Comparison of ENCODE assay signal across 11 cellular contexts in the genomic region with DNA sequence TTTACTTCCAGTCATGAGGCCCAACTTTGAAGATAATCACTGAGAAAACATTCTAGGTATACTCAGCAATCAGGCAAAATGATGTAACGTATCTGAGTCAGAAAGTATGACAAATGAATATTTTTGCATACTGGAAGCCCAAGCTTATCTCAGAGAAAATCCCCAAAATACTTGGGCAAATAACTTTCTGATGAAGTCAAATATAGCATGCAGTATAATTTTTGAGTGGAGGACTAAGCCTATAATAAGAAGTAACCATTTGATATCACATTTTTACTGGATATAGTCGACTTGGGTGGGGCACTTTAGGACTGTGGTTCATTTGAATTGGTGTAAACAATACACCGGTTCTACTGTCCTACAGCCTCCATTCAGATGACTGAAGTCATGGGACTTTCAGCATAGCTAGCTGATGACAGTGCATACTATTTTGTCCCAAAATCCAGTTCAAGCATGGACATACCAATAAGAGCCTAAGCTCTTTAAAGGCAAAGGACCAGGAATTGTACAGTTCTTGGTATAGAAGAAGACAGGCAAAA. TPM values are rescaled to one million over a fixed set of nuclear protein-coding genes. Genes with fewer than 3 reads are reported as not detected.
DNase-seq lines count a peak whose midpoint lies in the region; ATAC-seq and TF ChIP-seq lines count a peak whose summit lies in the region.
"Had no signal": no experiment of that assay in that cellular context is flagged by ENCODE, and none has a peak within 500 bp of the region (broad histone marks: within the 10 kb centered on the region; RNA-seq: fewer than 3 reads in every experiment).

No MANE protein-coding gene starts in this region.

- H3K36me3 Mint-ChIP-seq in T-helper 2 cell treated with Interferon-gamma antibody and Interleukin-4, amounts not matched to agents 5 μg/mL and 100 μg/mL, for 36 hours (ENCODE audit: low read depth), result peaks cover 12% of the 10 kb centered on the region

- whole genome bisulfite sequencing in esophagus squamous epithelium, 2 donors, result 22 to 24% methylated on average over 3 of the region's 3 CpGs

- H3K9me3 Mint-ChIP-seq in T-helper 2 cell treated with Interferon-gamma antibody and Interleukin-4, amounts not matched to agents 5 μg/mL and 100 μg/mL, for 36 hours, result no peaks in the 10 kb centered on the region
- H3K9me3 Mint-ChIP-seq: activated B cell treated with CpG ODN at 0.5 μM for 24 hours had no signal

- peaks cover 4% of the 10 kb centered on the region for H3K27me3 Mint-ChIP-seq in T-helper 2 cell treated with Interferon-gamma antibody and Interleukin-4, amounts not matched to agents 5 μg/mL and 100 μg/mL, for 36 hours (ENCODE audit: low read depth)
- H3K27me3 Mint-ChIP-seq: activated B cell treated with CpG ODN at 0.5 μM for 24 hours had no signal

- no peaks in the 10 kb centered on the region for H3K9me3 ChIP-seq in esophagus squamous epithelium
- H3K9me3 ChIP-seq in thoracic aorta, result no peaks in the 10 kb centered on the region
- H3K9me3 ChIP-seq: neutrophil had no signal

- no peaks in the 10 kb centered on the region for H3K27me3 ChIP-seq in esophagus squamous epithelium
- H3K27me3 ChIP-seq in thoracic aorta (replicated peaks; ENCODE audit: insufficient read depth), result no peaks in the 10 kb centered on the region
- H3K27me3 ChIP-seq: neutrophil had no signal

- H3K4me3 Mint-ChIP-seq in T-helper 2 cell treated with Interferon-gamma antibody and Interleukin-4, amounts not matched to agents 5 μg/mL and 100 μg/mL, for 36 hours, result no peak overlapping the region
- H3K4me3 Mint-ChIP-seq: activated B cell treated with CpG ODN at 0.5 μM for 24 hours had no signal

- TF ChIP-seq CTCF in RWPE1 (conservative IDR thresholded peaks at IDR 0.05; ENCODE audit: low read depth) (no peak), esophagus squamous epithelium (IDR thresholded peaks at IDR 0.05) (no peak), thoracic aorta (IDR thresholded peaks at IDR 0.05) (no peak)

- no peak overlapping the region for H3K27ac Mint-ChIP-seq in T-helper 2 cell treated with Interferon-gamma antibody and Interleukin-4, amounts not matched to agents 5 μg/mL and 100 μg/mL, for 36 hours

- H3K4me3 ChIP-seq in esophagus squamous epithelium (no peak overlapping the region), thoracic aorta (no peak overlapping the region)

- POLR2A ChIA-PET in RWPE1 (lab: Yijun Ruan, JAX; ENCODE audit: low non-redundant PET), result no interaction called here

- no peak for ATAC-seq in thoracic aorta (ENCODE audit: insufficient number of reproducible peaks, low FRiP score, low read depth)
- no peak for ATAC-seq in GM21515 (IDR thresholded peaks at IDR 0.05; ENCODE audit: unreplicated experiment)

- H3K4me1 Mint-ChIP-seq in T-helper 2 cell treated with Interferon-gamma antibody and Interleukin-4, amounts not matched to agents 5 μg/mL and 100 μg/mL, for 36 hours (ENCODE audit: low read depth), result peaks cover 21% of the 10 kb centered on the region

- H3K27ac ChIP-seq in RWPE1 (no peak overlapping the region), esophagus squamous epithelium (peak overlapping the region; percentile 37 to 99 (median 54)), thoracic aorta (peak overlapping the region; percentile 41 to 71)
- H3K27ac ChIP-seq: neutrophil had no signal

- H3K4me1 ChIP-seq in esophagus squamous epithelium (peaks cover 18 to 37% (median 19%) of the 10 kb centered on the region in 3 donors), thoracic aorta (ENCODE audit: control insufficient read depth in 1 of 2, low read depth in 2 of 2) (peaks cover 8 to 25% of the 10 kb centered on the region in 2 donors)

- peaks cover 0 to 7% (median 3%) of the 10 kb centered on the region in 3 donors for H3K36me3 ChIP-seq in esophagus squamous epithelium
- H3K36me3 ChIP-seq in thoracic aorta, result peaks cover 5% of the 10 kb centered on the region
- H3K36me3 ChIP-seq: neutrophil had no signal

- no peak for TF ChIP-seq POLR2A in esophagus squamous epithelium (IDR thresholded peaks at IDR 0.05)

- CTCF ChIA-PET in RWPE1 (lab: Yijun Ruan, JAX), result interaction anchor here (1.1 to 1.2 kb wide), 2 partner anchors 118 to 148 kb away, joined by 3 to 5 read pairs; no protein-coding TSS in a partner anchor

- intact Hi-C loops in esophagus squamous epithelium (cut with DNase I), result loop anchor here (10.0 kb wide), 2 partner anchors 118 to 152 kb away; partner anchors contain the start of gene GNG12

- DNase-seq in NOMO-1 (lab: John Stamatoyannopoulos, UW; ENCODE audit: unreplicated experiment in 2 of 2) (peak; percentile 6 to 10), NOMO-1 treated with dmso at 0.1 percent for 144 hours (lab: John Stamatoyannopoulos, UW; ENCODE audit: unreplicated experiment) (no peak), RWPE1 (ENCODE audit: low spot score) (peak; percentile 56), esophagus squamous epithelium (lab: John Stamatoyannopoulos, UW) (no peak), thoracic aorta (ENCODE audit: low spot score) (no peak), midbrain (lab: John Stamatoyannopoulos, UW) (no peak)
- DNase-seq in T-helper 2 cell treated with Interferon-gamma antibody and Interleukin-4, amounts not matched to agents 5 μg/mL and 100 μg/mL, for 36 hours (ENCODE audit: low spot score), result no peak
- DNase-seq: activated B cell treated with CpG ODN at 0.5 μM for 24 hours, NCI-H774 had no signal

RNA-seq across cellular contexts. Expression of gene GADD45A, which starts 2.3 kb away (rescaled TPM):
- total RNA-seq in esophagus squamous epithelium (10 to 100 TPM; 35.2 to 62.6 (median 46.5) TPM), thoracic aorta (100 to 1,000 TPM; 227 to 262 TPM)

Comparison
In these comparisons a context has a peak if more than half of its experiments do, and no peak if none do; other contexts are left out.
1. DNase-seq: peak in NOMO-1 (2 of 2) and RWPE1 (single experiment); none in NOMO-1 treated with dmso at 0.1 percent for 144 hours (single experiment), esophagus squamous epithelium (single experiment), thoracic aorta (single experiment), T-helper 2 cell treated with Interferon-gamma antibody and Interleukin-4, amounts not matched to agents 5 μg/mL and 100 μg/mL, for 36 hours (single experiment) and midbrain (single experiment).